1 cellular context compared by ENCODE assay signal in the genomic region with DNA sequence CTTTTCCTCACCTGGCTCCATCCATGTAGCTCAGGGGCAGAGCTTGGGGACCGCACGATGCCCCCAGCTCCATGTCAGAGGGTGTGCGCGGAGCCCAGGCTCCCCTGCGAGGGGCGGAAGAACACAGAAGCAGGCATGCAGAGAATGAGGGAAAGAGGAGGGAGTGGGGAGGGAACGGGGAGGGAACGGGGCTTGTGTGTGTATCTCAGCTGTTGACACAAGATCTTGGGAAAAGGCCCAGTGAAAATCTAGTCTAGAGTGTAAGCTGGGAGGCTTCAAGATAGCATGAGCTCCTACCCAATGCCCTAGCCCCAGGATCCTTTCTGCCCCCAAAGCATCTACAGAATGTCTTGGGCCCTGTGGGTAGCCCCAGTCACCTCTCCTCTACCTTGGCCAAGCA.
TF ChIP-seq lines count a peak whose summit lies in the region.

No MANE protein-coding gene starts in this region.

TF ChIP-seq in H1, 55 proteins besides CTCF, POLR2A, EP300 and RAD21:
- TF ChIP-seq BACH1 (IDR thresholded peaks at IDR 0.05; ENCODE audit: low read length) (no peak), TAF1 (IDR thresholded peaks at IDR 0.05; ENCODE audit: low read depth, low read length) (no peak), TBP (IDR thresholded peaks at IDR 0.05; ENCODE audit: low read depth, low read length) (no peak), SP4 (IDR thresholded peaks at IDR 0.05; ENCODE audit: low read length) (no peak), KDM5A (IDR thresholded peaks at IDR 0.05; ENCODE audit: low read length) (no peak), KDM1A (IDR thresholded peaks at IDR 0.05; ENCODE audit: borderline replicate concordance, low read length) (no peak), CHD2 (IDR thresholded peaks at IDR 0.05; ENCODE audit: low read length) (no peak), POU5F1 (IDR thresholded peaks at IDR 0.05; ENCODE audit: low read depth, low read length) (no peak), CREB1 (IDR thresholded peaks at IDR 0.05) (no peak), RFX5 (IDR thresholded peaks at IDR 0.05; ENCODE audit: borderline replicate concordance, low read depth, low read length) (no peak), PHF8 (conservative IDR thresholded peaks at IDR 0.05; ENCODE audit: low read depth, low read length) (no peak), ASH2L (IDR thresholded peaks at IDR 0.05; ENCODE audit: low read length) (no peak), BCL11A (IDR thresholded peaks at IDR 0.05; ENCODE audit: low read depth in 2 of 2, low read length in 2 of 2) (no peak), SIRT6 (IDR thresholded peaks at IDR 0.05; ENCODE audit: low read length) (no peak), GTF2F1 (IDR thresholded peaks at IDR 0.05; ENCODE audit: borderline replicate concordance, low read depth, low read length) (no peak), TEAD4 (IDR thresholded peaks at IDR 0.05; ENCODE audit: low read depth, low read length) (no peak), SP1 (IDR thresholded peaks at IDR 0.05; ENCODE audit: low read depth, low read length) (no peak), HDAC2 (IDR thresholded peaks at IDR 0.05; ENCODE audit: borderline replicate concordance in 1 of 2, low read depth in 2 of 2, low read length in 2 of 2) (no peak), SIN3A (conservative IDR thresholded peaks at IDR 0.05 in 1 of 2, IDR thresholded peaks at IDR 0.05 in 1 of 2; ENCODE audit: low read depth in 1 of 2, low read length in 2 of 2) (no peak), TCF12 (IDR thresholded peaks at IDR 0.05; ENCODE audit: low read depth, low read length) (no peak)
TF ChIP-seq in H1: peak in this region for 0.
